ENCODE assay signal across 8 cellular contexts in genomic region chr2:132668986-132669853, GRCh38. TPM values are rescaled to one million over a fixed set of nuclear protein-coding genes. Genes with fewer than 3 reads are reported as not detected.
DNase-seq lines count a peak whose midpoint lies in the region; ATAC-seq and TF ChIP-seq lines count a peak whose summit lies in the region.

No MANE protein-coding gene starts in this region.

- peak overlapping the region; percentile 92 for H3K23ac ChIP-seq in mesendoderm (ENCODE audit: low read length)

- H2BK15ac ChIP-seq in mesendoderm (replicated peaks; ENCODE audit: low read depth) = no peak overlapping the region

- no peak overlapping the region for H3K4ac ChIP-seq in mesendoderm (ENCODE audit: low read depth, low read length)

- no peak overlapping the region for H2BK5ac ChIP-seq in mesendoderm (ENCODE audit: low read length)

- peak overlapping the region; percentile 60 for H3K4me2 ChIP-seq in KMS-11
- peak overlapping the region; percentile 90 for H3K4me2 ChIP-seq in mesendoderm (ENCODE audit: low read length)

- H3K18ac ChIP-seq in mesendoderm (ENCODE audit: low read length) = peak overlapping the region; percentile 19

- H3K27ac Mint-ChIP-seq in naive thymus-derived CD4-positive, alpha-beta T cell = no peak overlapping the region
- no peak overlapping the region for H3K27ac Mint-ChIP-seq in activated CD4-positive, alpha-beta T cell treated with anti-CD3 and anti-CD28 coated beads, Interleukin-2, amount 10 ng/mL, durations not matched to agents 7 days and 5 days

- intact Hi-C loops in naive thymus-derived CD4-positive, alpha-beta T cell (cut with micrococcal nuclease) = no loop called here

- no CpG with 5 or more reads among the region's 78 CpGs for WGBS in mesendoderm (ENCODE audit: extremely low coverage, insufficient coverage, low lambda C conversion rate)

- no peak overlapping the region for H4K8ac ChIP-seq in mesendoderm (ENCODE audit: low read depth, low read length)

- POLR2A ChIA-PET in AG04450 (lab: Yijun Ruan, JAX) = interaction anchor here (0.8 to 1.7 kb wide), 3 partner anchors 16 to 183 kb away, joined by 3 to 4 read pairs (median 3); no protein-coding TSS in a partner anchor
- POLR2A ChIA-PET in naive thymus-derived CD4-positive, alpha-beta T cell (lab: Charles Lee) = no interaction called here
- POLR2A ChIA-PET in activated CD4-positive, alpha-beta T cell treated with anti-CD3 and anti-CD28 coated beads, Interleukin-2, amount 10 ng/mL, durations not matched to agents 7 days and 5 days (lab: Charles Lee) = no interaction called here

- H3K9me3 ChIP-seq in AG04450 (ENCODE audit: control insufficient read depth, insufficient read depth, low read length) = no peaks in the 10 kb centered on the region
- H3K9me3 ChIP-seq in duodenal mucosa (ENCODE audit: control insufficient read depth in 1 of 2, low read length in 2 of 2) = no peaks in the 10 kb centered on the region
- no peaks in the 10 kb centered on the region for H3K9me3 ChIP-seq in naive thymus-derived CD4-positive, alpha-beta T cell (ENCODE audit: control insufficient read depth in 2 of 3, low read length in 3 of 3)

- H3K4me1 ChIP-seq in KMS-11 (ENCODE audit: low read depth, poor library complexity, severe bottlenecking) (no peaks in the 10 kb centered on the region), duodenal mucosa (ENCODE audit: control insufficient read depth in 1 of 2, insufficient read depth in 2 of 2, low read length in 2 of 2) (peaks cover 0 to 9% of the 10 kb centered on the region in 2 donors), mesendoderm (ENCODE audit: control insufficient read depth, low read depth, low read length) (peaks cover 11% of the 10 kb centered on the region)
- no peaks in the 10 kb centered on the region for H3K4me1 ChIP-seq in naive thymus-derived CD4-positive, alpha-beta T cell (ENCODE audit: control insufficient read depth in 2 of 2, insufficient read depth in 2 of 2, low read length in 2 of 2)

- H2BK120ac ChIP-seq in mesendoderm (ENCODE audit: low read depth, low read length) = no peak overlapping the region

- peaks cover 0 to 4% (median 0%) of the 10 kb centered on the region in 7 donors for H3K4me1 Mint-ChIP-seq in naive thymus-derived CD4-positive, alpha-beta T cell
- no peaks in the 10 kb centered on the region for H3K4me1 Mint-ChIP-seq in activated CD4-positive, alpha-beta T cell treated with anti-CD3 and anti-CD28 coated beads, Interleukin-2, amount 10 ng/mL, durations not matched to agents 7 days and 5 days

- no peaks in the 10 kb centered on the region for H4K20me1 ChIP-seq in KMS-11 (ENCODE audit: insufficient read depth)

- H3K79me2 ChIP-seq in KMS-11 (ENCODE audit: insufficient read depth, low read depth) = no peaks in the 10 kb centered on the region
- H3K79me2 ChIP-seq in mesendoderm (ENCODE audit: control insufficient read depth, insufficient read depth, low read length) = no peaks in the 10 kb centered on the region

- H3K27me3 Mint-ChIP-seq in naive thymus-derived CD4-positive, alpha-beta T cell = peaks cover 31 to 46% (median 43%) of the 10 kb centered on the region in 5 donors
- peaks cover 29% of the 10 kb centered on the region for H3K27me3 Mint-ChIP-seq in activated CD4-positive, alpha-beta T cell treated with anti-CD3 and anti-CD28 coated beads, Interleukin-2, amount 10 ng/mL, durations not matched to agents 7 days and 5 days

- no peak for DNase-seq in AG04450 (ENCODE audit: low read depth, low spot score)
- peak; percentile 57 for DNase-seq in mesendoderm
- no peak for DNase-seq in naive thymus-derived CD4-positive, alpha-beta T cell
- no peak for DNase-seq in GF-D8 (lab: John Stamatoyannopoulos, UW)
- no peak for DNase-seq in KG1 (lab: John Stamatoyannopoulos, UW)
- DNase-seq in activated CD4-positive, alpha-beta T cell treated with anti-CD3 and anti-CD28 coated beads, Interleukin-2, amount 10 ng/mL, durations not matched to agents 7 days and 5 days = no peak

- H3K4me3 ChIP-seq in AG04450 (ENCODE audit: low read depth, low read length) (peak overlapping the region; percentile 76), KMS-11 (IDR thresholded peaks at IDR 0.05; ENCODE audit: insufficient read depth, low read depth, low read length) (no peak overlapping the region), duodenal mucosa (ENCODE audit: low read depth in 1 of 2, low read length in 2 of 2) (peak overlapping the region; percentile 23 to 61), mesendoderm (ENCODE audit: low read length) (peak overlapping the region; percentile 40)
- H3K4me3 ChIP-seq in naive thymus-derived CD4-positive, alpha-beta T cell (ENCODE audit: low read length) = no peak overlapping the region

- no peak for ATAC-seq in naive thymus-derived CD4-positive, alpha-beta T cell

- H3K27me3 ChIP-seq in AG04450 (ENCODE audit: control insufficient read depth, insufficient read depth, low read length) = no peaks in the 10 kb centered on the region
- H3K27me3 ChIP-seq in KMS-11 (ENCODE audit: insufficient read depth, low read depth) = no peaks in the 10 kb centered on the region
- peaks cover 26 to 33% of the 10 kb centered on the region in 2 donors for H3K27me3 ChIP-seq in duodenal mucosa (ENCODE audit: control insufficient read depth in 1 of 2, insufficient read depth in 2 of 2, low read length in 2 of 2)
- H3K27me3 ChIP-seq in mesendoderm (ENCODE audit: insufficient read depth, low read length, poor library complexity) = no peaks in the 10 kb centered on the region
- no peaks in the 10 kb centered on the region for H3K27me3 ChIP-seq in naive thymus-derived CD4-positive, alpha-beta T cell (ENCODE audit: control insufficient read depth in 2 of 2, insufficient read depth in 2 of 2, low read length in 2 of 2)

- H2AK5ac ChIP-seq in mesendoderm (ENCODE audit: low read length) = no peak overlapping the region

- peaks cover 0 to 4% (median 0%) of the 10 kb centered on the region in 11 donors for H3K9me3 Mint-ChIP-seq in naive thymus-derived CD4-positive, alpha-beta T cell
- no peaks in the 10 kb centered on the region for H3K9me3 Mint-ChIP-seq in activated CD4-positive, alpha-beta T cell treated with anti-CD3 and anti-CD28 coated beads, Interleukin-2, amount 10 ng/mL, durations not matched to agents 7 days and 5 days

- no peaks in the 10 kb centered on the region for H3K36me3 Mint-ChIP-seq in naive thymus-derived CD4-positive, alpha-beta T cell
- no peaks in the 10 kb centered on the region for H3K36me3 Mint-ChIP-seq in activated CD4-positive, alpha-beta T cell treated with anti-CD3 and anti-CD28 coated beads, Interleukin-2, amount 10 ng/mL, durations not matched to agents 7 days and 5 days (ENCODE audit: low read depth)

- no peaks in the 10 kb centered on the region for H3K79me1 ChIP-seq in mesendoderm (ENCODE audit: low read length)

- H3K9ac ChIP-seq in KMS-11 (no peak overlapping the region), duodenal mucosa (ENCODE audit: low read depth in 1 of 2, low read length in 2 of 2) (no peak overlapping the region), mesendoderm (ENCODE audit: low read length) (peak overlapping the region; percentile 65)

- CTCF ChIA-PET in AG04450 (lab: Charles Lee) = interaction anchor here (0.5 to 2.3 kb wide), 6 partner anchors 9 to 123 kb away, joined by 3 to 12 read pairs (median 4); no protein-coding TSS in a partner anchor
- CTCF ChIA-PET in naive thymus-derived CD4-positive, alpha-beta T cell (lab: Charles Lee) = no interaction called here
- CTCF ChIA-PET in activated CD4-positive, alpha-beta T cell treated with anti-CD3 and anti-CD28 coated beads, Interleukin-2, amount 10 ng/mL, durations not matched to agents 7 days and 5 days (lab: Charles Lee) = no interaction called here

- no peak overlapping the region for H3K4me3 Mint-ChIP-seq in naive thymus-derived CD4-positive, alpha-beta T cell
- no peak overlapping the region for H3K4me3 Mint-ChIP-seq in activated CD4-positive, alpha-beta T cell treated with anti-CD3 and anti-CD28 coated beads, Interleukin-2, amount 10 ng/mL, durations not matched to agents 7 days and 5 days

- peak overlapping the region; percentile 84 for H3K56ac ChIP-seq in mesendoderm (ENCODE audit: low read length)

- TF ChIP-seq CTCF in AG04450 (IDR thresholded peaks at IDR 0.05; ENCODE audit: low read depth, low read length) (peak; percentile 39), KMS-11 (conservative IDR thresholded peaks at IDR 0.05; ENCODE audit: low read depth, low read length) (no peak)

- no peak overlapping the region for H4K5ac ChIP-seq in mesendoderm (ENCODE audit: low read length)

- H2AFZ ChIP-seq in KMS-11 (ENCODE audit: low read depth) = peak overlapping the region; percentile 89

- no peaks in the 10 kb centered on the region for H3K36me3 ChIP-seq in KMS-11 (ENCODE audit: insufficient read depth)
- no peaks in the 10 kb centered on the region for H3K36me3 ChIP-seq in duodenal mucosa (ENCODE audit: control insufficient read depth in 1 of 2, insufficient read depth in 2 of 2, low read length in 2 of 2)
- no peaks in the 10 kb centered on the region for H3K36me3 ChIP-seq in mesendoderm (ENCODE audit: control insufficient read depth, insufficient read depth, low read length)
- no peaks in the 10 kb centered on the region for H3K36me3 ChIP-seq in naive thymus-derived CD4-positive, alpha-beta T cell (ENCODE audit: control insufficient read depth in 2 of 3, insufficient read depth in 3 of 3, low read length in 3 of 3)

- no peak overlapping the region for H3K27ac ChIP-seq in AG04450 (ENCODE audit: low read depth, low read length)
- H3K27ac ChIP-seq in KMS-11 = no peak overlapping the region
- H3K27ac ChIP-seq in duodenal mucosa (ENCODE audit: low read depth, low read length) = no peak overlapping the region
- no peak overlapping the region for H3K27ac ChIP-seq in mesendoderm (ENCODE audit: low read depth, low read length)
- H3K27ac ChIP-seq in naive thymus-derived CD4-positive, alpha-beta T cell (ENCODE audit: low read depth, low read length) = no peak overlapping the region

RNA-seq across cellular contexts. Expression of gene LYPD1, which starts 0.8 kb away (rescaled TPM):
- polyA plus RNA-seq in AG04450 (2011; rRNA removed) = 60.3 and 64.7 TPM in 2 replicates
- polyA minus RNA-seq in AG04450 (2011; rRNA and poly(A)+ RNA removed) = 45.6 and 55.1 TPM in 2 replicates
- polyA plus RNA-seq in mesendoderm (2013, experiment 1 of 2) = 19.4 TPM
- 20.3 TPM for polyA plus RNA-seq in mesendoderm (2013, experiment 2 of 2)
- total RNA-seq in naive thymus-derived CD4-positive, alpha-beta T cell = not detected
- polyA plus RNA-seq in naive thymus-derived CD4-positive, alpha-beta T cell = not detected
- not detected for total RNA-seq in activated CD4-positive, alpha-beta T cell treated with anti-CD3 and anti-CD28 coated beads, Interleukin-2, amount 10 ng/mL, durations not matched to agents 7 days and 5 days

Comparison
In these comparisons a context has a peak if more than half of its experiments do, and no peak if none do; other contexts are left out.
1. H3K4me3 ChIP-seq: peak in AG04450 (single experiment), duodenal mucosa (2 of 2) and mesendoderm (single experiment); none in KMS-11 (single experiment) and naive thymus-derived CD4-positive, alpha-beta T cell (single experiment).